In the genomic region with DNA sequence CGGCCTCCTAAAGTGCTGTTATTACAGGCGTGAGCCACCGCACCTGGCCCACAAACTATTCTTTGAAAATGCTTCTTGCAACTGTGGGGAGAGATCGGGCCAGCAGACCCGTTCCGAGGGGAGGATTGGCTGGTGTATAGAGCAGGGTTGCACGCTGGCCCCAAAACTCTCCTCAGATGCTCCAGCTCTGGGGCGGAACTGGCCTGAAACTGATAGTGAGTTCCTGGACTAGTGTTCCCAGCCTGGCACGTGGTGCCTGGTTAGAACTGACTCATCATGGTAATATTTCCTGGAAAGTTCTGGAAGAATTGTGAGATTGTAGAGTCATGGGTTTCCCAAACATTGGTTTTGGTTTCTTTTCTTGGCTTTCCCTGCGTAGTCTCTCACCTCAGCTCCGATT, we compare ENCODE assay signal across 13 cellular contexts.
A peak's percentile ranks its signal among the peaks of the same experiment; 100 is the strongest.
DNase-seq lines count a peak whose midpoint lies in the region; ATAC-seq and TF ChIP-seq lines count a peak whose summit lies in the region.
"Had no signal": no experiment of that assay in that cellular context is flagged by ENCODE, and none has a peak within 500 bp of the region (broad histone marks: within the 10 kb centered on the region; RNA-seq: fewer than 3 reads in every experiment).

No MANE protein-coding gene starts in this region.

- H3F3A ChIP-seq in GM23248 (ENCODE audit: insufficient read depth) = peaks cover 25% of the 10 kb centered on the region

- no peak overlapping the region for H3K27ac Mint-ChIP-seq in stimulated activated effector memory CD8-positive, alpha-beta T cell treated with anti-CD3 and anti-CD28 coated beads, Interleukin-12 subunit alpha, Interleukin-12 subunit beta, amount 100 ng/mL, for 72 hours

- intact Hi-C loops in posterior vena cava (cut with DNase I) = no loop called here

- in situ Hi-C loops in GM23248 (cut with MboI) = no loop called here

- peak overlapping the region; percentile 96 for H3K4me2 ChIP-seq in GM23248 (ENCODE audit: unreplicated experiment)

- H2AFZ ChIP-seq in GM23248 = peak overlapping the region; percentile 55

- 1 to 2% methylated on average over 11 of the region's 11 CpGs for WGBS in GM23248 (ENCODE audit: low coverage in 1 of 2, low lambda C conversion rate in 2 of 2, missing lambda C conversion rate in 2 of 2), 2 experiments

- peak overlapping the region; percentile 92 for H3K27ac ChIP-seq in GM23248
- H3K27ac ChIP-seq in effector memory CD4-positive, alpha-beta T cell (ENCODE audit: insufficient read depth, low read length, poor library complexity, severe bottlenecking) = no peak overlapping the region

- H3K9me3 ChIP-seq in GM23248 (ENCODE audit: low read depth) (no peaks in the 10 kb centered on the region), adipocyte (ENCODE audit: control insufficient read depth, low read length) (no peaks in the 10 kb centered on the region)
- peaks cover 3% of the 10 kb centered on the region for H3K9me3 ChIP-seq in effector memory CD4-positive, alpha-beta T cell (ENCODE audit: control insufficient read depth, low read length)

- H3K27me3 ChIP-seq in GM23248 (replicated peaks; ENCODE audit: insufficient read depth) = no peaks in the 10 kb centered on the region
- no peaks in the 10 kb centered on the region for H3K27me3 ChIP-seq in adipocyte (replicated peaks; ENCODE audit: control insufficient read depth, insufficient read depth, low read length)
- no peaks in the 10 kb centered on the region for H3K27me3 ChIP-seq in effector memory CD4-positive, alpha-beta T cell (replicated peaks; ENCODE audit: control insufficient read depth, insufficient read depth, low read length, poor library complexity, severe bottlenecking)

- H3K4me1 ChIP-seq in GM23248 (ENCODE audit: insufficient read depth) (peaks cover 27% of the 10 kb centered on the region), adipocyte (ENCODE audit: control insufficient read depth, insufficient read depth, low read length) (peaks cover 18% of the 10 kb centered on the region)
- no peaks in the 10 kb centered on the region for H3K4me1 ChIP-seq in effector memory CD4-positive, alpha-beta T cell (ENCODE audit: control insufficient read depth, insufficient read depth, low read length, poor library complexity, severe bottlenecking)

- peak overlapping the region; percentile 79 for H3K4me3 ChIP-seq in GM23248
- H3K4me3 ChIP-seq in adipocyte (ENCODE audit: low read length) = peak overlapping the region; percentile 60
- no peak overlapping the region for H3K4me3 ChIP-seq in fibroblast of villous mesenchyme (ENCODE audit: low read depth, low read length)
- no peak overlapping the region for H3K4me3 ChIP-seq in effector memory CD4-positive, alpha-beta T cell (ENCODE audit: insufficient read depth, low read depth, low read length, poor library complexity, severe bottlenecking)

- H3K9me3 Mint-ChIP-seq in stimulated activated effector memory CD8-positive, alpha-beta T cell treated with anti-CD3 and anti-CD28 coated beads, Interleukin-12 subunit alpha, Interleukin-12 subunit beta, amount 100 ng/mL, for 72 hours = peaks cover 8% of the 10 kb centered on the region

- no peaks in the 10 kb centered on the region for H4K20me1 ChIP-seq in GM23248 (ENCODE audit: insufficient read depth)

- H3K36me3 Mint-ChIP-seq in stimulated activated effector memory CD8-positive, alpha-beta T cell treated with anti-CD3 and anti-CD28 coated beads, Interleukin-12 subunit alpha, Interleukin-12 subunit beta, amount 100 ng/mL, for 72 hours = no peaks in the 10 kb centered on the region

- H3K36me3 ChIP-seq in GM23248 (ENCODE audit: low read depth) (no peaks in the 10 kb centered on the region), adipocyte (ENCODE audit: control insufficient read depth, insufficient read depth, low read length, severe bottlenecking) (no peaks in the 10 kb centered on the region)
- no peaks in the 10 kb centered on the region for H3K36me3 ChIP-seq in effector memory CD4-positive, alpha-beta T cell (ENCODE audit: control insufficient read depth, insufficient read depth, low read length)

- no peak for ATAC-seq in GM19455 (IDR thresholded peaks at IDR 0.05; ENCODE audit: unreplicated experiment)
- no peak for ATAC-seq in stimulated activated effector memory CD8-positive, alpha-beta T cell treated with anti-CD3 and anti-CD28 coated beads, Interleukin-12 subunit alpha, Interleukin-12 subunit beta, amount 100 ng/mL, for 72 hours
- ATAC-seq: PC-3 had no signal

- H3K79me2 ChIP-seq in GM23248 (ENCODE audit: insufficient read depth) = peaks cover 49% of the 10 kb centered on the region

- peak overlapping the region; percentile 76 for H3K9ac ChIP-seq in GM23248
- no peak overlapping the region for H3K9ac ChIP-seq in adipocyte (ENCODE audit: low read length)

- TF ChIP-seq CTCF in fibroblast of villous mesenchyme (IDR thresholded peaks at IDR 0.05; ENCODE audit: insufficient read depth, low read depth, low read length) = no peak

- 0 out of 2 replicates have a peak, but pooled peaks cover 2% of the 10 kb centered on the region for H3K9me2 ChIP-seq in GM23248 (ENCODE audit: insufficient read depth)

- H3K4me1 Mint-ChIP-seq in stimulated activated effector memory CD8-positive, alpha-beta T cell treated with anti-CD3 and anti-CD28 coated beads, Interleukin-12 subunit alpha, Interleukin-12 subunit beta, amount 100 ng/mL, for 72 hours = no peaks in the 10 kb centered on the region
- H3K4me1 Mint-ChIP-seq: central memory CD8-positive, alpha-beta T cell had no signal

- peak; percentile 95 for DNase-seq in GM23248
- peak; percentile 44 for DNase-seq in adipocyte (ENCODE audit: low read depth)
- peak; percentile 49 for DNase-seq in fibroblast of villous mesenchyme (ENCODE audit: low read depth)
- peak; percentile 86 for DNase-seq in posterior vena cava (ENCODE audit: low spot score)
- DNase-seq in effector memory CD4-positive, alpha-beta T cell = no peak
- no peak for DNase-seq in stimulated activated effector memory CD8-positive, alpha-beta T cell treated with anti-CD3 and anti-CD28 coated beads, Interleukin-12 subunit alpha, Interleukin-12 subunit beta, amount 100 ng/mL, for 72 hours (ENCODE audit: low spot score in 2 of 2)
- no peak for DNase-seq in Kasumi-1 (lab: John Stamatoyannopoulos, UW)
- DNase-seq: activated T-cell treated with anti-CD3 and anti-CD28 coated beads for 4 hours; NCI-H2081; PC-3; stimulated activated naive CD4-positive, alpha-beta T cell had no signal

- H3K4me3 Mint-ChIP-seq in stimulated activated effector memory CD8-positive, alpha-beta T cell treated with anti-CD3 and anti-CD28 coated beads, Interleukin-12 subunit alpha, Interleukin-12 subunit beta, amount 100 ng/mL, for 72 hours = no peak overlapping the region
- H3K4me3 Mint-ChIP-seq: central memory CD8-positive, alpha-beta T cell had no signal

Comparison
In these comparisons a context has a peak if more than half of its experiments do, and no peak if none do; other contexts are left out.
1. DNase-seq: peak in GM23248 (single experiment), adipocyte (single experiment), fibroblast of villous mesenchyme (single experiment) and posterior vena cava (single experiment); none in effector memory CD4-positive, alpha-beta T cell (0 of 3), stimulated activated effector memory CD8-positive, alpha-beta T cell treated with anti-CD3 and anti-CD28 coated beads, Interleukin-12 subunit alpha, Interleukin-12 subunit beta, amount 100 ng/mL, for 72 hours (0 of 2) and Kasumi-1 (0 of 2).
2. H3K4me3 ChIP-seq: peak in GM23248 (single experiment) and adipocyte (single experiment); none in fibroblast of villous mesenchyme (single experiment) and effector memory CD4-positive, alpha-beta T cell (single experiment).